Comparison of ENCODE assay signal across 7 cellular contexts in genomic region chr19:52397310-52398090, GRCh38. TPM values are rescaled to one million over a fixed set of nuclear protein-coding genes. Genes with fewer than 3 reads are reported as not detected.
DNase-seq lines count a peak whose midpoint lies in the region; ATAC-seq and TF ChIP-seq lines count a peak whose summit lies in the region.

TSS of gene ZNF528 (plus strand) at chr19:52397849. CDS start at chr19:52402014, 4,165 bp downstream.

- no peak for TF ChIP-seq CTCF in fibroblast of pulmonary artery (IDR thresholded peaks at IDR 0.05; ENCODE audit: low read length, missing control alignments)
- TF ChIP-seq CTCF in neural cell (IDR thresholded peaks at IDR 0.05; ENCODE audit: poor library complexity, severe bottlenecking), result no peak

- H3K9ac ChIP-seq in neural cell (ENCODE audit: low read length), result no peak within 1 kb of the TSS

- H3K9me2 ChIP-seq in neural cell (ENCODE audit: insufficient read depth, low read length), result no peaks in the 10 kb centered on the region

- H3K4me3 ChIP-seq in fibroblast of pulmonary artery (replicated peaks; ENCODE audit: low read depth, low read length), result peak within 1 kb of the TSS; percentile 69
- H3K4me3 ChIP-seq in neural cell (ENCODE audit: low read length), result peak within 1 kb of the TSS; percentile 46

- H4K20me1 ChIP-seq in neural cell (ENCODE audit: insufficient read depth), result no peaks in the 10 kb centered on the region

- peak; percentile 70 for ATAC-seq in GM18517 (IDR thresholded peaks at IDR 0.05; ENCODE audit: unreplicated experiment)
- peak; percentile 99 for ATAC-seq in stimulated activated naive CD8-positive, alpha-beta T cell treated with anti-CD3 and anti-CD28 coated beads, Interleukin-15, Interleukin-2, amounts not matched to agents 100 U/mL and 50 U/mL, for 24 hours

- H3K9me3 ChIP-seq in neural cell (ENCODE audit: low read length), result no peaks in the 10 kb centered on the region

- H3K79me2 ChIP-seq in neural cell (replicated peaks; ENCODE audit: insufficient read depth, low read length), result no peaks in the 10 kb centered on the region

- no peak within 1 kb of the TSS for H2AFZ ChIP-seq in neural cell (ENCODE audit: low read depth, low read length)

- H3K27ac ChIP-seq in neural cell (ENCODE audit: low read length), result no peak within 1 kb of the TSS

- no peaks in the 10 kb centered on the region for H3F3A ChIP-seq in neural cell (ENCODE audit: insufficient read depth, low read length, poor library complexity, severe bottlenecking)

- no peak for TF ChIP-seq RAD21 in neural cell (conservative IDR thresholded peaks at IDR 0.05)

- H3K36me3 ChIP-seq in neural cell (ENCODE audit: insufficient read depth, low read length), result peaks cover 6% of the 10 kb centered on the region

- no peak within 1 kb of the TSS for H3K4me2 ChIP-seq in neural cell (ENCODE audit: low read length)

- DNase-seq in HS-5 (ENCODE audit: low read depth) (peak; percentile 52), RPMI8226 (peak; percentile 95), activated gamma-delta T cell treated with Interleukin-2 at 50 U/mL for 16 hours (peak; percentile 97), fibroblast of pulmonary artery (ENCODE audit: low read depth) (peak; percentile 96)
- peak; percentile 97 for DNase-seq in stimulated activated naive CD8-positive, alpha-beta T cell treated with anti-CD3 and anti-CD28 coated beads, Interleukin-15, Interleukin-2, amounts not matched to agents 100 U/mL and 50 U/mL, for 24 hours

- no peak for TF ChIP-seq EP300 in neural cell (conservative IDR thresholded peaks at IDR 0.05; ENCODE audit: poor library complexity, severe bottlenecking)

- H3K27me3 ChIP-seq in neural cell (ENCODE audit: insufficient read depth, low read depth, low read length), result no peaks in the 10 kb centered on the region

TF ChIP-seq in neural cell, 6 proteins besides CTCF, POLR2A, EP300 and RAD21:
- TF ChIP-seq REST (IDR thresholded peaks at IDR 0.05; ENCODE audit: borderline replicate concordance) (no peak), MXI1 (conservative IDR thresholded peaks at IDR 0.05; ENCODE audit: poor library complexity, severe bottlenecking) (peak; percentile 37), SMC3 (conservative IDR thresholded peaks at IDR 0.05; ENCODE audit: poor library complexity) (no peak), TAF1 (IDR thresholded peaks at IDR 0.05; ENCODE audit: low read depth) (no peak), POLR2AphosphoS5 (IDR thresholded peaks at IDR 0.05) (peak; percentile 53), EZH2 (IDR thresholded peaks at IDR 0.05; ENCODE audit: borderline replicate concordance, insufficient read depth, low read length, poor library complexity, severe bottlenecking) (no peak)
TF ChIP-seq in neural cell: peak in this region for 2.

RNA-seq across cellular contexts. Expression of gene ZNF528, which starts in this region (rescaled TPM):
- 44.3 and 51.7 TPM in 2 replicates for polyA plus RNA-seq in neural cell
- 140 and 193 TPM in 2 replicates for polyA minus RNA-seq in neural cell
